ENCODE assay signal across 19 cellular contexts in genomic region chr11:70024036-70024772, GRCh38. TPM values are rescaled to one million over a fixed set of nuclear protein-coding genes. Genes with fewer than 3 reads are reported as not detected.
A peak's percentile ranks its signal among the peaks of the same experiment; 100 is the strongest.
DNase-seq lines count a peak whose midpoint lies in the region; ATAC-seq and TF ChIP-seq lines count a peak whose summit lies in the region.
"Had no signal": no experiment of that assay in that cellular context is flagged by ENCODE, and none has a peak within 500 bp of the region (broad histone marks: within the 10 kb centered on the region; RNA-seq: fewer than 3 reads in every experiment).

No MANE protein-coding gene starts in this region.

- H2AK5ac ChIP-seq in trophoblast cell (ENCODE audit: low read length): no peak overlapping the region

- DNase-seq in cardiac septum (ENCODE audit: low spot score) (peak; percentile 49), Right ventricle myocardium inferior (ENCODE audit: missing footprints) (no peak), ecto neural progenitor cell (ENCODE audit: low spot score) (peak; percentile 26), right lobe of liver (peak in 2 of 3 donors; percentile 23 to 37), globus pallidus (ENCODE audit: low spot score) (no peak), trophoblast cell (no peak), CD14-positive monocyte (ENCODE audit: low spot score) (no peak)
- DNase-seq: 8988T; Calu3; CD8-positive, alpha-beta T cell; DND-41; EL; HCEC 1CT; HFFc6 had no signal

- H3K79me2 ChIP-seq in trophoblast cell (ENCODE audit: control insufficient read depth, insufficient read depth, low read length, poor library complexity): no peaks in the 10 kb centered on the region

- H3K79me1 ChIP-seq in trophoblast cell (ENCODE audit: low read length): no peaks in the 10 kb centered on the region

- no peaks in the 10 kb centered on the region for H3K36me3 Mint-ChIP-seq in CD14-positive monocyte
- H3K36me3 Mint-ChIP-seq: CD8-positive, alpha-beta T cell; IgD-negative memory B cell had no signal

- no peak overlapping the region for H2BK120ac ChIP-seq in trophoblast cell (ENCODE audit: insufficient read depth, low read length, poor library complexity)

- no peak overlapping the region for H3K14ac ChIP-seq in trophoblast cell (ENCODE audit: low read length)

- H3K4ac ChIP-seq in trophoblast cell (ENCODE audit: low read depth, low read length): no peak overlapping the region

- H2AFZ ChIP-seq in trophoblast cell (ENCODE audit: insufficient read depth, low read length, poor library complexity): no peak overlapping the region

- no CpG with 5 or more reads among the region's 13 CpGs for WGBS in right lobe of liver (ENCODE audit: insufficient coverage, low coverage, low lambda C conversion rate, missing lambda C conversion rate)
- WGBS in trophoblast cell (ENCODE audit: extremely low coverage, insufficient coverage, insufficient read length): no CpG with 5 or more reads among the region's 13 CpGs

- H3K9me3 ChIP-seq in right lobe of liver (no peaks in the 10 kb centered on the region), trophoblast cell (ENCODE audit: insufficient read depth, low read depth, low read length) (peaks cover 13% of the 10 kb centered on the region)

- H3K18ac ChIP-seq in trophoblast cell (ENCODE audit: low read length): no peak overlapping the region

- no peak overlapping the region for H4K91ac ChIP-seq in trophoblast cell (ENCODE audit: low read depth, low read length)

- no peak overlapping the region for H3K27ac Mint-ChIP-seq in CD14-positive monocyte
- H3K27ac Mint-ChIP-seq: CD8-positive, alpha-beta T cell; HFFc6; IgD-negative memory B cell had no signal

- no peak overlapping the region for H3K4me3 Mint-ChIP-seq in CD14-positive monocyte
- H3K4me3 Mint-ChIP-seq: CD8-positive, alpha-beta T cell; HFFc6; IgD-negative memory B cell had no signal

- no peak overlapping the region for H4K12ac ChIP-seq in trophoblast cell (ENCODE audit: low read depth, low read length)

- intact Hi-C loops in cardiac septum (cut with DNase I) (no loop called here), Right ventricle myocardium inferior (cut with DNase I) (loop anchor here (5.0 kb wide), 1 partner anchor 53 kb away; the partner anchor contains the start of gene ANO1), right lobe of liver (cut with DNase I) (no loop called here), CD14-positive monocyte (cut with micrococcal nuclease) (no loop called here)

- peaks cover 0 to 3% (median 0%) of the 10 kb centered on the region in 7 donors for H3K9me3 Mint-ChIP-seq in CD14-positive monocyte
- H3K9me3 Mint-ChIP-seq: CD8-positive, alpha-beta T cell had no signal

- H3K36me3 ChIP-seq in right lobe of liver: no peaks in the 10 kb centered on the region
- H3K36me3 ChIP-seq in trophoblast cell (ENCODE audit: control insufficient read depth in 1 of 2, insufficient read depth in 2 of 2, low read length in 2 of 2): no peaks in the 10 kb centered on the region
- H3K36me3 ChIP-seq: BLaER1 had no signal

- ATAC-seq in Right ventricle myocardium inferior (no peak), right lobe of liver (no peak), HG02840 (IDR thresholded peaks at IDR 0.05; ENCODE audit: low FRiP score, unreplicated experiment) (no peak)
- ATAC-seq: CD8-positive, alpha-beta T cell; GM12878 had no signal

- H2BK5ac ChIP-seq in trophoblast cell (ENCODE audit: low read depth, low read length, poor library complexity): no peak overlapping the region

- H3K27me3 ChIP-seq in right lobe of liver (no peaks in the 10 kb centered on the region), trophoblast cell (ENCODE audit: insufficient read depth, low read length) (no peaks in the 10 kb centered on the region)
- H3K27me3 ChIP-seq: BLaER1 had no signal

- H4K8ac ChIP-seq in trophoblast cell (ENCODE audit: low read depth, low read length): no peak overlapping the region

- H3K4me1 ChIP-seq in right lobe of liver (peaks cover 0 to 13% (median 4%) of the 10 kb centered on the region in 4 donors), trophoblast cell (ENCODE audit: control insufficient read depth in 1 of 2, insufficient read depth in 2 of 2, low read length in 2 of 2) (peaks cover 0 to 3% of the 10 kb centered on the region in 2 experiments)

- no peak overlapping the region for H3K27ac ChIP-seq in right lobe of liver
- H3K27ac ChIP-seq in trophoblast cell (ENCODE audit: low read depth, low read length): no peak overlapping the region
- H3K27ac ChIP-seq: BLaER1 had no signal

- TF ChIP-seq CTCF in right lobe of liver (IDR thresholded peaks at IDR 0.05): no peak
- TF ChIP-seq CTCF in CD14-positive monocyte (IDR thresholded peaks at IDR 0.05): no peak

- no peak overlapping the region for H2BK12ac ChIP-seq in trophoblast cell (ENCODE audit: low read length)

- no peak overlapping the region for H3K4me3 ChIP-seq in right lobe of liver
- H3K4me3 ChIP-seq in trophoblast cell (ENCODE audit: low read depth, low read length): no peak overlapping the region
- H3K4me3 ChIP-seq: BLaER1, GM12878 had no signal

- H3K27me3 Mint-ChIP-seq in CD14-positive monocyte (ENCODE audit: low read depth in 3 of 3): peaks cover 0 to 4% (median 2%) of the 10 kb centered on the region in 3 donors

- no peaks in the 10 kb centered on the region for H3K4me1 Mint-ChIP-seq in CD14-positive monocyte
- H3K4me1 Mint-ChIP-seq: IgD-negative memory B cell had no signal

- no peak for TF ChIP-seq POLR2A in right lobe of liver (IDR thresholded peaks at IDR 0.05)

- no peak overlapping the region for H3K4me2 ChIP-seq in trophoblast cell (ENCODE audit: low read length)
- H3K4me2 ChIP-seq: BLaER1 had no signal

- H3K23ac ChIP-seq in trophoblast cell (ENCODE audit: low read length): no peak overlapping the region

- no peak overlapping the region for H3K9ac ChIP-seq in trophoblast cell (ENCODE audit: low read length)
- H3K9ac ChIP-seq: BLaER1 had no signal

RNA-seq across cellular contexts. Expression of gene ANO1, which starts 53.9 kb away (rescaled TPM):
- 18.4 TPM for total RNA-seq in cardiac septum
- 6.7 TPM for total RNA-seq in Right ventricle myocardium inferior
- 100 to 1,000 TPM in 3 of 6 experiments, 10 to 100 TPM in 3; 32.1 to 292 (median 78.0) TPM for total RNA-seq in right lobe of liver
- polyA plus RNA-seq in trophoblast cell (2013): 17.8 and 18.3 TPM in 2 replicates
- polyA plus RNA-seq in CD14-positive monocyte: not detected
- total RNA-seq: CD8-positive, alpha-beta T cell; G401; HFFc6 had no signal
- polyA plus RNA-seq: IgD-negative memory B cell had no signal

Comparison
In these comparisons a context has a peak if more than half of its experiments do, and no peak if none do; other contexts are left out.
1. DNase-seq: peak in cardiac septum (single experiment), ecto neural progenitor cell (single experiment) and right lobe of liver (2 of 3); none in Right ventricle myocardium inferior (single experiment), globus pallidus (single experiment), trophoblast cell (0 of 2) and CD14-positive monocyte (single experiment).